Comparison of ENCODE assay signal across 9 cellular contexts in genomic region chr2:213065583-213066444, GRCh38.
DNase-seq lines count a peak whose midpoint lies in the region; ATAC-seq and TF ChIP-seq lines count a peak whose summit lies in the region.
"Had no signal": no experiment of that assay in that cellular context is flagged by ENCODE, and none has a peak within 500 bp of the region (broad histone marks: within the 10 kb centered on the region; RNA-seq: fewer than 3 reads in every experiment).

No MANE protein-coding gene starts in this region.

- H3K4me3 ChIP-seq in fibroblast of the aortic adventitia (ENCODE audit: low read depth, low read length), result no peak overlapping the region

- intact Hi-C loops in sciatic nerve (cut with DNase I), result no loop called here

- peak; percentile 64 for ATAC-seq in HG02798 (IDR thresholded peaks at IDR 0.05; ENCODE audit: poor library complexity, unreplicated experiment)
- peak; percentile 71 for ATAC-seq in sciatic nerve
- ATAC-seq: Panc1 had no signal

- DNase-seq in GM10266 (ENCODE audit: extremely low spot score) (peak; percentile 3), SHP77 (lab: John Stamatoyannopoulos, UW) (peak; percentile 21 to 55), fibroblast of the aortic adventitia (ENCODE audit: low read depth) (peak; percentile 70), sciatic nerve (ENCODE audit: low spot score) (no peak), NOMO-1 treated with dmso at 0.1 percent for 144 hours (lab: John Stamatoyannopoulos, UW; ENCODE audit: unreplicated experiment) (no peak), NCI-H1417 treated with DMSO at 0.1 percent for 48 hours (lab: John Stamatoyannopoulos, UW) (no peak)
- DNase-seq in activated CD4-positive, alpha-beta T cell treated with anti-CD3 and anti-CD28 coated beads, Interleukin-2, amount 50 U/mL, for 4 hours, result no peak

- no peak for TF ChIP-seq CTCF in GM10266 (IDR thresholded peaks at IDR 0.05; ENCODE audit: control insufficient read depth, insufficient read depth, low read depth, missing control alignments)
- TF ChIP-seq CTCF in fibroblast of the aortic adventitia (IDR thresholded peaks at IDR 0.05; ENCODE audit: insufficient read depth, low read length), result no peak

Comparison
In these comparisons a context has a peak if more than half of its experiments do, and no peak if none do; other contexts are left out.
1. DNase-seq: peak in GM10266 (single experiment), SHP77 (2 of 2) and fibroblast of the aortic adventitia (single experiment); none in sciatic nerve (single experiment), NOMO-1 treated with dmso at 0.1 percent for 144 hours (single experiment), NCI-H1417 treated with DMSO at 0.1 percent for 48 hours (single experiment) and activated CD4-positive, alpha-beta T cell treated with anti-CD3 and anti-CD28 coated beads, Interleukin-2, amount 50 U/mL, for 4 hours (0 of 2).